Comparison of ENCODE assay signal across 8 cellular contexts in the genomic region with DNA sequence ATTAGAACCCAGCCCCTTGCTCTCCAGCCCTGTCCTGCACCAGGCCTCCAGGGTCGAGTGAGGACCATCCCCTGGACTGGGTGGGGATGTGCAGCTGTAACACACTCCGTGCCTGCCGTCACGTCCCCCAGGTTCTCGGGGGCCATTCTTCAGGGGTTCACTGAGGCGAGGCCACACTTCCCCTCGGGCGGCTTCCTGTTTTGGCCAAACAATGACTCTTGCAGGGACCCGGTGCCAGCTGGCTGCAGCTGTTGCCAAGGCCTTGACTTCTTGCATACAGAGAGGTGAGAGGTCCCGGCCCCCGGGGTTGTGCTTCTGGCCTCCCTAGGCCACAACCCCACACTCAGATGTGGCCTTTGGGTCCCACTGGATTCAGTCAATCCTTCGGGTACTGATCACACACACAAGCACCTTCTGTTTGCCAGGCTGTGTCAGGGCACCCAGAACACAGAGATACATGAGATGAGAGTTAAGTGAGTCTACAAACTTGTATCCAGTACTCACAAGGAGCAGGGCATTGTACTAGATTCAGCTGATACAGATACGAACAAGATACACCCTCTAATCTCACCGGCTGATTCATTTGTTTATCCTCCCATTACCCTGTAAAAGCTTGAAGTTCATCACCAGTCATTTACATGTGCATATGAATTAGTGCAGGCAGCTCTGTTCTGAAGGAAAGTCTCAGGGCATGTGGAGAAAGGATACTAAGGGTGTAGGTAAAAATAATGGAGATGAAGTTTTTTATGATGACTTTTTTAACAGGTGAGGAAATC. TPM values are rescaled to one million over a fixed set of nuclear protein-coding genes. Genes with fewer than 3 reads are reported as not detected.
DNase-seq lines count a peak whose midpoint lies in the region; ATAC-seq and TF ChIP-seq lines count a peak whose summit lies in the region.

No MANE protein-coding gene starts in this region.

- H3K4me1 Mint-ChIP-seq in neural progenitor cell (peaks cover 8% of the 10 kb centered on the region), mesothelial cell of epicardium (peaks cover 17% of the 10 kb centered on the region)

- peak; percentile 98 for DNase-seq in OCI-LY7 (ENCODE audit: low spot score)
- DNase-seq in neural progenitor cell (ENCODE audit: low spot score) = no peak
- no peak for DNase-seq in activated naive CD4-positive, alpha-beta T cell treated with Interleukin-2 at 50 U/mL for 16 hours
- DNase-seq in SHP77 (lab: John Stamatoyannopoulos, UW) = no peak
- no peak for DNase-seq in mammary epithelial cell
- no peak for DNase-seq in mesothelial cell of epicardium (ENCODE audit: low spot score in 2 of 2, unreplicated experiment in 2 of 2)

- H3K4me1 ChIP-seq in OCI-LY7 (ENCODE audit: insufficient read depth, low read length, poor library complexity, severe bottlenecking) = peaks cover 50% of the 10 kb centered on the region
- peaks cover 7% of the 10 kb centered on the region for H3K4me1 ChIP-seq in neural progenitor cell
- no peaks in the 10 kb centered on the region for H3K4me1 ChIP-seq in mammary epithelial cell (ENCODE audit: insufficient read depth, low read length)

- H3K4me3 ChIP-seq in OCI-LY7 (ENCODE audit: low read depth, low read length, poor library complexity, severe bottlenecking) = peak overlapping the region; percentile 32
- no peak overlapping the region for H3K4me3 ChIP-seq in neural progenitor cell
- H3K4me3 ChIP-seq in mammary epithelial cell (replicated peaks in 1 of 3; ENCODE audit: insufficient read depth in 1 of 3, low read depth in 2 of 3, low read length in 3 of 3) = no peak overlapping the region

- H3K27me3 Mint-ChIP-seq in neural progenitor cell (ENCODE audit: insufficient read depth, low read depth) (peaks cover 2% of the 10 kb centered on the region), mesothelial cell of epicardium (ENCODE audit: low read depth) (no peaks in the 10 kb centered on the region)

- H3K9me3 Mint-ChIP-seq in neural progenitor cell (no peaks in the 10 kb centered on the region), mesothelial cell of epicardium (no peaks in the 10 kb centered on the region)

- H4K20me1 ChIP-seq in OCI-LY7 (ENCODE audit: insufficient read depth, low read length) (no peaks in the 10 kb centered on the region), neural progenitor cell (ENCODE audit: low read depth) (no peaks in the 10 kb centered on the region), mammary epithelial cell (ENCODE audit: insufficient read depth, low read length) (no peaks in the 10 kb centered on the region)

- CTCF ChIA-PET in OCI-LY7 (lab: Charles Lee; ENCODE audit: unreplicated experiment) = interaction anchor here (0.5 to 2.4 kb wide), 6 partner anchors 8 to 38 kb away, joined by 3 to 16 read pairs (median 5); partner anchors contain the start of gene LRRC32
- CTCF ChIA-PET in mammary epithelial cell (lab: Charles Lee; ENCODE audit: low non-redundant PET) = no interaction called here

- no TSS peak for BruUV-seq in OCI-LY7 (replicated peaks; lab: Mats Ljungman, UMichigan)
- BruUV-seq in mammary epithelial cell (replicated peaks; lab: Mats Ljungman, UMichigan) = no TSS peak

- no peak for TF ChIP-seq CTCF in OCI-LY7 (conservative IDR thresholded peaks at IDR 0.05; ENCODE audit: low read length)
- no peak for TF ChIP-seq CTCF in neural progenitor cell (IDR thresholded peaks at IDR 0.05)
- no peak for TF ChIP-seq CTCF in mammary epithelial cell (conservative IDR thresholded peaks at IDR 0.05 in 1 of 2, IDR thresholded peaks at IDR 0.05 in 1 of 2; ENCODE audit: extremely low read depth in 1 of 2, insufficient read depth in 1 of 2, low read depth in 1 of 2, low read length in 2 of 2)
- TF ChIP-seq CTCF in mesothelial cell of epicardium (IDR thresholded peaks at IDR 0.05; ENCODE audit: unreplicated experiment) = no peak

- H3K36me3 ChIP-seq in OCI-LY7 (ENCODE audit: insufficient read depth, low read length) (no peaks in the 10 kb centered on the region), neural progenitor cell (no peaks in the 10 kb centered on the region), mammary epithelial cell (ENCODE audit: insufficient read depth, low read length) (no peaks in the 10 kb centered on the region)

- no peaks in the 10 kb centered on the region for H3K36me3 Mint-ChIP-seq in neural progenitor cell
- no peaks in the 10 kb centered on the region for H3K36me3 Mint-ChIP-seq in mesothelial cell of epicardium

- H3K27ac ChIP-seq in OCI-LY7 (ENCODE audit: low read depth, low read length, poor library complexity, severe bottlenecking) (peak overlapping the region; percentile 88), neural progenitor cell (no peak overlapping the region), mammary epithelial cell (ENCODE audit: insufficient read depth, low read depth, low read length) (no peak overlapping the region)

- no peaks in the 10 kb centered on the region for H3K9me2 ChIP-seq in OCI-LY7 (ENCODE audit: insufficient read depth, low read length)

- H3K4me3 Mint-ChIP-seq in neural progenitor cell (no peak overlapping the region), mesothelial cell of epicardium (no peak overlapping the region)

- POLR2A ChIA-PET in OCI-LY7 (lab: Charles Lee) = interaction anchor here (0.9 to 5.7 kb wide), 8 partner anchors 8 to 196 kb away, joined by 3 to 42 read pairs (median 8); partner anchors contain the start of gene LRRC32

- intact Hi-C loops in OCI-LY7 (cut with micrococcal nuclease; ENCODE audit: unreplicated experiment) = loop anchor here (1.0 kb wide), 2 partner anchors 30 to 35 kb away; no protein-coding TSS in a partner anchor
- intact Hi-C loops in mammary epithelial cell (cut with micrococcal nuclease) = no loop called here

- 67% methylated on average over 14 of the region's 14 CpGs for WGBS in mammary epithelial cell (ENCODE audit: low coverage, missing lambda C conversion rate)

- peak overlapping the region; percentile 58 for H3K4me2 ChIP-seq in OCI-LY7 (ENCODE audit: low read length)
- H3K4me2 ChIP-seq in neural progenitor cell = no peak overlapping the region
- no peak overlapping the region for H3K4me2 ChIP-seq in mammary epithelial cell (ENCODE audit: insufficient read depth, low read depth, low read length)

- H3K27ac Mint-ChIP-seq in neural progenitor cell = peak overlapping the region; percentile 2
- no peak overlapping the region for H3K27ac Mint-ChIP-seq in mesothelial cell of epicardium

- in situ Hi-C loops in mammary epithelial cell (cut with MboI; ENCODE audit: low sequenced_read_pairs in 2 of 2) = no loop called here

- H3F3A ChIP-seq in neural progenitor cell (ENCODE audit: low read depth) = no peaks in the 10 kb centered on the region

- dilution Hi-C loops in mammary epithelial cell (cut with HindIII; ENCODE audit: low sequenced_read_pairs) = no loop called here

- H3K27me3 ChIP-seq in neural progenitor cell = no peaks in the 10 kb centered on the region
- peaks cover 3% of the 10 kb centered on the region for H3K27me3 ChIP-seq in mammary epithelial cell (ENCODE audit: insufficient read depth, low read length)

- H2AFZ ChIP-seq in OCI-LY7 (ENCODE audit: low read length) (peak overlapping the region; percentile 72), neural progenitor cell (replicated peaks) (no peak overlapping the region), mammary epithelial cell (ENCODE audit: low read depth, low read length) (no peak overlapping the region)

- peak; percentile 83 for ATAC-seq in GM19025 (IDR thresholded peaks at IDR 0.05; ENCODE audit: low read depth, unreplicated experiment)
- ATAC-seq in HG02763 (IDR thresholded peaks at IDR 0.05; ENCODE audit: unreplicated experiment) = peak; percentile 80

- no peaks in the 10 kb centered on the region for H3K79me2 ChIP-seq in OCI-LY7 (ENCODE audit: insufficient read depth, low read depth, low read length)
- H3K79me2 ChIP-seq in neural progenitor cell (ENCODE audit: low read depth) = no peaks in the 10 kb centered on the region
- H3K79me2 ChIP-seq in mammary epithelial cell (ENCODE audit: insufficient read depth, low read length) = no peaks in the 10 kb centered on the region

- no peaks in the 10 kb centered on the region for H3K9me3 ChIP-seq in OCI-LY7 (ENCODE audit: low read length)
- H3K9me3 ChIP-seq in neural progenitor cell (ENCODE audit: low read depth) = no peaks in the 10 kb centered on the region
- H3K9me3 ChIP-seq in mammary epithelial cell (replicated peaks; ENCODE audit: insufficient read depth, low read length) = no peaks in the 10 kb centered on the region

- H3K9ac ChIP-seq in neural progenitor cell (no peak overlapping the region), mammary epithelial cell (ENCODE audit: insufficient read depth, low read length) (no peak overlapping the region)

RNA-seq across cellular contexts. Expression of gene LRRC32, which starts 32.9 kb away (rescaled TPM):
- total RNA-seq in OCI-LY7 (2014; rRNA removed; shearing (Covaris generic)) = 5.4 and 5.5 TPM in 2 replicates
- 15.0 and 25.3 TPM in 2 replicates for total RNA-seq in OCI-LY7 (2022)
- 0.21 and 1.1 TPM in 2 replicates for total RNA-seq in neural progenitor cell (ENCODE audit: low replicate concordance)
- total RNA-seq in mammary epithelial cell = under 1 TPM in 1 of 2 donors, not detected in 1; under 0.01 TPM
- not detected for polyA plus RNA-seq in mammary epithelial cell
- not detected for polyA minus RNA-seq in mammary epithelial cell
- 37.9 to 44.4 TPM (median 43.2 TPM) in 3 replicates for total RNA-seq in mesothelial cell of epicardium
